Comparison of ENCODE assay signal across 2 cellular contexts in genomic region chr5:33444542-33444941, GRCh38.
TF ChIP-seq lines count a peak whose summit lies in the region.

No MANE protein-coding gene starts in this region.

TF ChIP-seq in HEK293, 187 proteins besides CTCF, POLR2A, EP300 and RAD21:
- TF ChIP-seq SCRT1 (tag by site-specific recombination; IDR thresholded peaks at IDR 0.05; ENCODE audit: borderline replicate concordance), result peak; percentile 89
- TF ChIP-seq ZNF571 (tag by site-specific recombination; IDR thresholded peaks at IDR 0.05), result no peak
- peak; percentile 98 for TF ChIP-seq SCRT2 (tag by site-specific recombination; IDR thresholded peaks at IDR 0.05)

TF ChIP-seq in GM12878, 131 proteins besides CTCF, POLR2A, EP300 and RAD21:
- TF ChIP-seq MLLT1 (IDR thresholded peaks at IDR 0.05) (no peak), FOXK2 (IDR thresholded peaks at IDR 0.05) (no peak), TARDBP (IDR thresholded peaks at IDR 0.05; ENCODE audit: borderline replicate concordance) (no peak), DPF2 (IDR thresholded peaks at IDR 0.05) (no peak), NR2C1 (IDR thresholded peaks at IDR 0.05) (no peak), ASH2L (IDR thresholded peaks at IDR 0.05; ENCODE audit: borderline replicate concordance, low read depth) (no peak), BCL3 (IDR thresholded peaks at IDR 0.05; ENCODE audit: borderline replicate concordance, insufficient read depth, low read depth, low read length, poor library complexity, severe bottlenecking) (no peak), JUNB (IDR thresholded peaks at IDR 0.05) (no peak), SKIL (IDR thresholded peaks at IDR 0.05; ENCODE audit: low read depth, poor library complexity, severe bottlenecking) (no peak), MAX (IDR thresholded peaks at IDR 0.05; ENCODE audit: low read depth, low read length) (no peak), PKNOX1 (IDR thresholded peaks at IDR 0.05) (no peak), HDAC2 (IDR thresholded peaks at IDR 0.05) (no peak)
- TF ChIP-seq, protein P1, sequence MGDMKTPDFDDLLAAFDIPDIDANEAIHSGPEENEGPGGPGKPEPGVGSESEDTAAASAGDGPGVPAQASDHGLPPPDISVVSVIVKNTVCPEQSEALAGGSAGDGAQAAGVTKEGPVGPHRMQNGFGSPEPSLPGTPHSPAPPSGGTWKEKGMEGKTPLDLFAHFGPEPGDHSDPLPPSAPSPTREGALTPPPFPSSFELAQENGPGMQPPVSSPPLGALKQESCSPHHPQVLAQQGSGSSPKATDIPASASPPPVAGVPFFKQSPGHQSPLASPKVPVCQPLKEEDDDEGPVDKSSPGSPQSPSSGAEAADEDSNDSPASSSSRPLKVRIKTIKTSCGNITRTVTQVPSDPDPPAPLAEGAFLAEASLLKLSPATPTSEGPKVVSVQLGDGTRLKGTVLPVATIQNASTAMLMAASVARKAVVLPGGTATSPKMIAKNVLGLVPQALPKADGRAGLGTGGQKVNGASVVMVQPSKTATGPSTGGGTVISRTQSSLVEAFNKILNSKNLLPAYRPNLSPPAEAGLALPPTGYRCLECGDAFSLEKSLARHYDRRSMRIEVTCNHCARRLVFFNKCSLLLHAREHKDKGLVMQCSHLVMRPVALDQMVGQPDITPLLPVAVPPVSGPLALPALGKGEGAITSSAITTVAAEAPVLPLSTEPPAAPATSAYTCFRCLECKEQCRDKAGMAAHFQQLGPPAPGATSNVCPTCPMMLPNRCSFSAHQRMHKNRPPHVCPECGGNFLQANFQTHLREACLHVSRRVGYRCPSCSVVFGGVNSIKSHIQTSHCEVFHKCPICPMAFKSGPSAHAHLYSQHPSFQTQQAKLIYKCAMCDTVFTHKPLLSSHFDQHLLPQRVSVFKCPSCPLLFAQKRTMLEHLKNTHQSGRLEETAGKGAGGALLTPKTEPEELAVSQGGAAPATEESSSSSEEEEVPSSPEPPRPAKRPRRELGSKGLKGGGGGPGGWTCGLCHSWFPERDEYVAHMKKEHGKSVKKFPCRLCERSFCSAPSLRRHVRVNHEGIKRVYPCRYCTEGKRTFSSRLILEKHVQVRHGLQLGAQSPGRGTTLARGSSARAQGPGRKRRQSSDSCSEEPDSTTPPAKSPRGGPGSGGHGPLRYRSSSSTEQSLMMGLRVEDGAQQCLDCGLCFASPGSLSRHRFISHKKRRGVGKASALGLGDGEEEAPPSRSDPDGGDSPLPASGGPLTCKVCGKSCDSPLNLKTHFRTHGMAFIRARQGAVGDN (IDR thresholded peaks at IDR 0.05), result no peak
- TF ChIP-seq, protein P2, sequence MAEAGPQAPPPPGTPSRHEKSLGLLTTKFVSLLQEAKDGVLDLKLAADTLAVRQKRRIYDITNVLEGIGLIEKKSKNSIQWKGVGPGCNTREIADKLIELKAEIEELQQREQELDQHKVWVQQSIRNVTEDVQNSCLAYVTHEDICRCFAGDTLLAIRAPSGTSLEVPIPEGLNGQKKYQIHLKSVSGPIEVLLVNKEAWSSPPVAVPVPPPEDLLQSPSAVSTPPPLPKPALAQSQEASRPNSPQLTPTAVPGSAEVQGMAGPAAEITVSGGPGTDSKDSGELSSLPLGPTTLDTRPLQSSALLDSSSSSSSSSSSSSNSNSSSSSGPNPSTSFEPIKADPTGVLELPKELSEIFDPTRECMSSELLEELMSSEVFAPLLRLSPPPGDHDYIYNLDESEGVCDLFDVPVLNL (IDR thresholded peaks at IDR 0.05; ENCODE audit: low read depth, low read length), result no peak
